1 cellular context compared by ENCODE assay signal in the genomic region with DNA sequence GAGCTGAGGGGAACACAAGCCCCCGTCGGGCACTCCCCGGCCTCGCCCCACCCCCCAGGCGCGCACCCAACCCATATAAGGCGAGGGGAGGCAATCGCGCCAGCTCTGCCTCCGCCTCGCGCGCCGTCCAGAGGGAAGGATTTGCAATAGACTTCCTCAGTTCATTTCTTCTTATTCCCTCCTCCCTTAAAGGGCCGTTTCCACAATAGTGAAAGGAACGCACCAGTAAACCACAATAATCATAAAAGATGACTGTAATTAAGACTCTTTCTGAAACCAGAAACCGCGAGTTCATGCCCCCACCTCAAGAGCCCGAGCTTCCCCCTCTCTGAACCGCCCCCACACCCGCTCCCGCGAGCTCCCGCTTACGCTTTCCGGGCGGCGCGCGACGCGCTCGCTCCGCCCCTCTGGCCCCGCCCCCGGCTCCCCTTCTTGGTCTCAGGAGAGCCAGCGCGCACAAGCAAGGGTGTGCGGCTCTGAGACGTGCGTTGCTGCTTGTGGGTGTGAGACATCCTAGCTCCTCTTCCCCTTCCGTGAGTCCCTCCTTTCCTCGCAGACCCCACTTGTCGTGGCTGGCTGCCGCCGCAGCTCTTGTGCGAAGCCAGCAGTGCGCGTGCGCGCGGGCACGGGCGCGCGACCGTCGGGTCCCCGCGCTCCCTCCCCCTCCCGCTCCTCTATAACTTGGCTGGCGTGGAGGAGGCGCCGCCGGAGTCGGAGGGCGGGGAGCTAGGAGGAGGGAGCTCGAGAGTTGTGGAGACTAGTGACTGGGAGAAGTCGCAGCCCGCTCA.
TF ChIP-seq lines count a peak whose summit lies in the region.

A gene with protein sequence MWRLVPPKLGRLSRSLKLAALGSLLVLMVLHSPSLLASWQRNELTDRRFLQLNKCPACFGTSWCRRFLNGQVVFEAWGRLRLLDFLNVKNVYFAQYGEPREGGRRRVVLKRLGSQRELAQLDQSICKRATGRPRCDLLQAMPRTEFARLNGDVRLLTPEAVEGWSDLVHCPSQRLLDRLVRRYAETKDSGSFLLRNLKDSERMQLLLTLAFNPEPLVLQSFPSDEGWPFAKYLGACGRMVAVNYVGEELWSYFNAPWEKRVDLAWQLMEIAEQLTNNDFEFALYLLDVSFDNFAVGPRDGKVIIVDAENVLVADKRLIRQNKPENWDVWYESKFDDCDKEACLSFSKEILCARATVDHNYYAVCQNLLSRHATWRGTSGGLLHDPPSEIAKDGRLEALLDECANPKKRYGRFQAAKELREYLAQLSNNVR (plus strand): TSS at position 457 of the 788 bp plus-strand sequence. CDS start 510 bp downstream, outside the sequence.

TF ChIP-seq in K562, 482 proteins besides CTCF, POLR2A, EP300 and RAD21 (continued from another document and continues in another):
- TF ChIP-seq, protein P1, sequence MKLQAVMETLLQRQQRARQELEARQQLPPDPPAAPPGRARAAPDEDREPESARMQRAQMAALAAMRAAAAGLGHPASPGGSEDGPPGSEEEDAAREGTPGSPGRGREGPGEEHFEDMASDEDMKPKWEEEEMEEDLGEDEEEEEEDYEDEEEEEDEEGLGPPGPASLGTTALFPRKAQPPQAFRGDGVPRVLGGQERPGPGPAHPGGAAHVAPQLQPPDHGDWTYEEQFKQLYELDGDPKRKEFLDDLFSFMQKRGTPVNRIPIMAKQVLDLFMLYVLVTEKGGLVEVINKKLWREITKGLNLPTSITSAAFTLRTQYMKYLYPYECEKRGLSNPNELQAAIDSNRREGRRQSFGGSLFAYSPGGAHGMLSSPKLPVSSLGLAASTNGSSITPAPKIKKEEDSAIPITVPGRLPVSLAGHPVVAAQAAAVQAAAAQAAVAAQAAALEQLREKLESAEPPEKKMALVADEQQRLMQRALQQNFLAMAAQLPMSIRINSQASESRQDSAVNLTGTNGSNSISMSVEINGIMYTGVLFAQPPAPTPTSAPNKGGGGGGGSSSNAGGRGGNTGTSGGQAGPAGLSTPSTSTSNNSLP (IDR thresholded peaks at IDR 0.05; ENCODE audit: borderline replicate concordance, low read depth, low read length): no peak
- TF ChIP-seq, protein P2, sequence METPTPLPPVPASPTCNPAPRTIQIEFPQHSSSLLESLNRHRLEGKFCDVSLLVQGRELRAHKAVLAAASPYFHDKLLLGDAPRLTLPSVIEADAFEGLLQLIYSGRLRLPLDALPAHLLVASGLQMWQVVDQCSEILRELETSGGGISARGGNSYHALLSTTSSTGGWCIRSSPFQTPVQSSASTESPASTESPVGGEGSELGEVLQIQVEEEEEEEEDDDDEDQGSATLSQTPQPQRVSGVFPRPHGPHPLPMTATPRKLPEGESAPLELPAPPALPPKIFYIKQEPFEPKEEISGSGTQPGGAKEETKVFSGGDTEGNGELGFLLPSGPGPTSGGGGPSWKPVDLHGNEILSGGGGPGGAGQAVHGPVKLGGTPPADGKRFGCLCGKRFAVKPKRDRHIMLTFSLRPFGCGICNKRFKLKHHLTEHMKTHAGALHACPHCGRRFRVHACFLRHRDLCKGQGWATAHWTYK (CRISPR knock-in tag; IDR thresholded peaks at IDR 0.05): peak; percentile 75
- TF ChIP-seq OTX1 (CRISPR knock-in tag; IDR thresholded peaks at IDR 0.05) (0 out of 2 replicates have a peak, but pooled peaks have one; percentile 51), EZH2 (IDR thresholded peaks at IDR 0.05; ENCODE audit: borderline replicate concordance, low read depth, low read length) (no peak), PRPF4 (IDR thresholded peaks at IDR 0.05; ENCODE audit: insufficient read depth, low read depth, low read length, poor library complexity, severe bottlenecking) (no peak), ZNF583 (CRISPR knock-in tag; IDR thresholded peaks at IDR 0.05) (no peak), SIRT6 (IDR thresholded peaks at IDR 0.05; ENCODE audit: low read depth, low read length) (no peak), RUNX1 (IDR thresholded peaks at IDR 0.05; ENCODE audit: low read depth) (no peak), ZNF561 (CRISPR knock-in tag; conservative IDR thresholded peaks at IDR 0.05) (no peak), CBX8 (IDR thresholded peaks at IDR 0.05; ENCODE audit: borderline replicate concordance, extremely low read depth, low read depth, low read length, poor library complexity, severe bottlenecking) (no peak), SMAD4 (CRISPR knock-in tag; conservative IDR thresholded peaks at IDR 0.05) (peak; percentile 54), ZNF274 (IDR thresholded peaks at IDR 0.05; ENCODE audit: borderline replicate concordance, low read depth, low read length) (no peak), TGIF2 (CRISPR knock-in tag; IDR thresholded peaks at IDR 0.05) (no peak), STAT5B (CRISPR knock-in tag; IDR thresholded peaks at IDR 0.05) (no peak), ZNF436 (CRISPR knock-in tag; IDR thresholded peaks at IDR 0.05) (peak; percentile 52; the same call in 1 of the 2 replicates), TOE1 (IDR thresholded peaks at IDR 0.05; ENCODE audit: borderline replicate concordance) (peak; percentile 62; the same call in 1 of the 2 replicates), TOE1 (CRISPR knock-in tag; IDR thresholded peaks at IDR 0.05; ENCODE audit: borderline replicate concordance, low read depth) (no peak), HEY1 (CRISPR knock-in tag; IDR thresholded peaks at IDR 0.05; ENCODE audit: borderline replicate concordance) (no peak; the same call in 1 of the 2 replicates), ZBTB7A (IDR thresholded peaks at IDR 0.05; ENCODE audit: borderline replicate concordance, control insufficient read depth, low read depth, low read length) (peak; percentile 75; the same call in 1 of the 2 replicates), HNRNPH1 (optimal IDR thresholded peaks at IDR 0.05; ENCODE audit: low read depth, low read length) (no peak), ZNF57 (CRISPR knock-in tag; IDR thresholded peaks at IDR 0.05) (no peak), TAF7 (tag; IDR thresholded peaks at IDR 0.05) (peak; percentile 28; the same call in 1 of the 2 replicates), ZNF830 (CRISPR knock-in tag; IDR thresholded peaks at IDR 0.05) (no peak), NFRKB (IDR thresholded peaks at IDR 0.05; ENCODE audit: low read depth) (no peak), U2AF2 (optimal IDR thresholded peaks at IDR 0.05; ENCODE audit: low read depth, low read length) (no peak), YY1 (IDR thresholded peaks at IDR 0.05; ENCODE audit: borderline replicate concordance in 1 of 3, control insufficient read depth in 1 of 3, extremely low read depth in 1 of 3, insufficient read depth in 3 of 3, insufficient read length in 1 of 3, insufficient replicate concordance in 2 of 3, low read depth in 1 of 3, low read length in 2 of 3) (peak in 2 of 3 experiments; percentile 46 to 79), POLR3A (IDR thresholded peaks at IDR 0.05; ENCODE audit: borderline replicate concordance, extremely low read depth, insufficient read depth, insufficient read length) (no peak), ZNF324 (CRISPR knock-in tag; IDR thresholded peaks at IDR 0.05) (no peak)
- TF ChIP-seq, protein P3, sequence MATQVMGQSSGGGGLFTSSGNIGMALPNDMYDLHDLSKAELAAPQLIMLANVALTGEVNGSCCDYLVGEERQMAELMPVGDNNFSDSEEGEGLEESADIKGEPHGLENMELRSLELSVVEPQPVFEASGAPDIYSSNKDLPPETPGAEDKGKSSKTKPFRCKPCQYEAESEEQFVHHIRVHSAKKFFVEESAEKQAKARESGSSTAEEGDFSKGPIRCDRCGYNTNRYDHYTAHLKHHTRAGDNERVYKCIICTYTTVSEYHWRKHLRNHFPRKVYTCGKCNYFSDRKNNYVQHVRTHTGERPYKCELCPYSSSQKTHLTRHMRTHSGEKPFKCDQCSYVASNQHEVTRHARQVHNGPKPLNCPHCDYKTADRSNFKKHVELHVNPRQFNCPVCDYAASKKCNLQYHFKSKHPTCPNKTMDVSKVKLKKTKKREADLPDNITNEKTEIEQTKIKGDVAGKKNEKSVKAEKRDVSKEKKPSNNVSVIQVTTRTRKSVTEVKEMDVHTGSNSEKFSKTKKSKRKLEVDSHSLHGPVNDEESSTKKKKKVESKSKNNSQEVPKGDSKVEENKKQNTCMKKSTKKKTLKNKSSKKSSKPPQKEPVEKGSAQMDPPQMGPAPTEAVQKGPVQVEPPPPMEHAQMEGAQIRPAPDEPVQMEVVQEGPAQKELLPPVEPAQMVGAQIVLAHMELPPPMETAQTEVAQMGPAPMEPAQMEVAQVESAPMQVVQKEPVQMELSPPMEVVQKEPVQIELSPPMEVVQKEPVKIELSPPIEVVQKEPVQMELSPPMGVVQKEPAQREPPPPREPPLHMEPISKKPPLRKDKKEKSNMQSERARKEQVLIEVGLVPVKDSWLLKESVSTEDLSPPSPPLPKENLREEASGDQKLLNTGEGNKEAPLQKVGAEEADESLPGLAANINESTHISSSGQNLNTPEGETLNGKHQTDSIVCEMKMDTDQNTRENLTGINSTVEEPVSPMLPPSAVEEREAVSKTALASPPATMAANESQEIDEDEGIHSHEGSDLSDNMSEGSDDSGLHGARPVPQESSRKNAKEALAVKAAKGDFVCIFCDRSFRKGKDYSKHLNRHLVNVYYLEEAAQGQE (CRISPR knock-in tag; IDR thresholded peaks at IDR 0.05; ENCODE audit: low read depth): peak; percentile 60; the same call in 1 of the 2 replicates
- TF ChIP-seq, protein P4, sequence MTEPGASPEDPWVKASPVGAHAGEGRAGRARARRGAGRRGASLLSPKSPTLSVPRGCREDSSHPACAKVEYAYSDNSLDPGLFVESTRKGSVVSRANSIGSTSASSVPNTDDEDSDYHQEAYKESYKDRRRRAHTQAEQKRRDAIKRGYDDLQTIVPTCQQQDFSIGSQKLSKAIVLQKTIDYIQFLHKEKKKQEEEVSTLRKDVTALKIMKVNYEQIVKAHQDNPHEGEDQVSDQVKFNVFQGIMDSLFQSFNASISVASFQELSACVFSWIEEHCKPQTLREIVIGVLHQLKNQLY (CRISPR knock-in tag; conservative IDR thresholded peaks at IDR 0.05): 0 out of 4 replicates have a peak, but pooled peaks of 1 of the 2 experiments have one; percentile 72
- TF ChIP-seq, protein P5, sequence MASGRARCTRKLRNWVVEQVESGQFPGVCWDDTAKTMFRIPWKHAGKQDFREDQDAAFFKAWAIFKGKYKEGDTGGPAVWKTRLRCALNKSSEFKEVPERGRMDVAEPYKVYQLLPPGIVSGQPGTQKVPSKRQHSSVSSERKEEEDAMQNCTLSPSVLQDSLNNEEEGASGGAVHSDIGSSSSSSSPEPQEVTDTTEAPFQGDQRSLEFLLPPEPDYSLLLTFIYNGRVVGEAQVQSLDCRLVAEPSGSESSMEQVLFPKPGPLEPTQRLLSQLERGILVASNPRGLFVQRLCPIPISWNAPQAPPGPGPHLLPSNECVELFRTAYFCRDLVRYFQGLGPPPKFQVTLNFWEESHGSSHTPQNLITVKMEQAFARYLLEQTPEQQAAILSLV (tag; IDR thresholded peaks at IDR 0.05): no peak
- TF ChIP-seq, protein P6, sequence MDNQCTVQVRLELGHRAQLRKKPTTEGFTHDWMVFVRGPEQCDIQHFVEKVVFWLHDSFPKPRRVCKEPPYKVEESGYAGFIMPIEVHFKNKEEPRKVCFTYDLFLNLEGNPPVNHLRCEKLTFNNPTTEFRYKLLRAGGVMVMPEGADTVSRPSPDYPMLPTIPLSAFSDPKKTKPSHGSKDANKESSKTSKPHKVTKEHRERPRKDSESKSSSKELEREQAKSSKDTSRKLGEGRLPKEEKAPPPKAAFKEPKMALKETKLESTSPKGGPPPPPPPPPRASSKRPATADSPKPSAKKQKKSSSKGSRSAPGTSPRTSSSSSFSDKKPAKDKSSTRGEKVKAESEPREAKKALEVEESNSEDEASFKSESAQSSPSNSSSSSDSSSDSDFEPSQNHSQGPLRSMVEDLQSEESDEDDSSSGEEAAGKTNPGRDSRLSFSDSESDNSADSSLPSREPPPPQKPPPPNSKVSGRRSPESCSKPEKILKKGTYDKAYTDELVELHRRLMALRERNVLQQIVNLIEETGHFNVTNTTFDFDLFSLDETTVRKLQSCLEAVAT (IDR thresholded peaks at IDR 0.05): no peak
- TF ChIP-seq, protein P7, sequence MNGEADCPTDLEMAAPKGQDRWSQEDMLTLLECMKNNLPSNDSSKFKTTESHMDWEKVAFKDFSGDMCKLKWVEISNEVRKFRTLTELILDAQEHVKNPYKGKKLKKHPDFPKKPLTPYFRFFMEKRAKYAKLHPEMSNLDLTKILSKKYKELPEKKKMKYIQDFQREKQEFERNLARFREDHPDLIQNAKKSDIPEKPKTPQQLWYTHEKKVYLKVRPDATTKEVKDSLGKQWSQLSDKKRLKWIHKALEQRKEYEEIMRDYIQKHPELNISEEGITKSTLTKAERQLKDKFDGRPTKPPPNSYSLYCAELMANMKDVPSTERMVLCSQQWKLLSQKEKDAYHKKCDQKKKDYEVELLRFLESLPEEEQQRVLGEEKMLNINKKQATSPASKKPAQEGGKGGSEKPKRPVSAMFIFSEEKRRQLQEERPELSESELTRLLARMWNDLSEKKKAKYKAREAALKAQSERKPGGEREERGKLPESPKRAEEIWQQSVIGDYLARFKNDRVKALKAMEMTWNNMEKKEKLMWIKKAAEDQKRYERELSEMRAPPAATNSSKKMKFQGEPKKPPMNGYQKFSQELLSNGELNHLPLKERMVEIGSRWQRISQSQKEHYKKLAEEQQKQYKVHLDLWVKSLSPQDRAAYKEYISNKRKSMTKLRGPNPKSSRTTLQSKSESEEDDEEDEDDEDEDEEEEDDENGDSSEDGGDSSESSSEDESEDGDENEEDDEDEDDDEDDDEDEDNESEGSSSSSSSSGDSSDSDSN (IDR thresholded peaks at IDR 0.05; ENCODE audit: borderline replicate concordance in 1 of 2, low read depth in 2 of 2, low read length in 2 of 2): peak in 1 of 2 experiments; percentile 76; a peak in 1 of 4 replicates
- TF ChIP-seq, protein P8, sequence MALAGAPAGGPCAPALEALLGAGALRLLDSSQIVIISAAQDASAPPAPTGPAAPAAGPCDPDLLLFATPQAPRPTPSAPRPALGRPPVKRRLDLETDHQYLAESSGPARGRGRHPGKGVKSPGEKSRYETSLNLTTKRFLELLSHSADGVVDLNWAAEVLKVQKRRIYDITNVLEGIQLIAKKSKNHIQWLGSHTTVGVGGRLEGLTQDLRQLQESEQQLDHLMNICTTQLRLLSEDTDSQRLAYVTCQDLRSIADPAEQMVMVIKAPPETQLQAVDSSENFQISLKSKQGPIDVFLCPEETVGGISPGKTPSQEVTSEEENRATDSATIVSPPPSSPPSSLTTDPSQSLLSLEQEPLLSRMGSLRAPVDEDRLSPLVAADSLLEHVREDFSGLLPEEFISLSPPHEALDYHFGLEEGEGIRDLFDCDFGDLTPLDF (CRISPR knock-in tag; IDR thresholded peaks at IDR 0.05): no peak
- TF ChIP-seq, protein P9, sequence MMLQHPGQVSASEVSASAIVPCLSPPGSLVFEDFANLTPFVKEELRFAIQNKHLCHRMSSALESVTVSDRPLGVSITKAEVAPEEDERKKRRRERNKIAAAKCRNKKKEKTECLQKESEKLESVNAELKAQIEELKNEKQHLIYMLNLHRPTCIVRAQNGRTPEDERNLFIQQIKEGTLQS (IDR thresholded peaks at IDR 0.05): no peak
- TF ChIP-seq, protein P9 (CRISPR knock-in tag; conservative IDR thresholded peaks at IDR 0.05): no peak
- TF ChIP-seq, protein P10, sequence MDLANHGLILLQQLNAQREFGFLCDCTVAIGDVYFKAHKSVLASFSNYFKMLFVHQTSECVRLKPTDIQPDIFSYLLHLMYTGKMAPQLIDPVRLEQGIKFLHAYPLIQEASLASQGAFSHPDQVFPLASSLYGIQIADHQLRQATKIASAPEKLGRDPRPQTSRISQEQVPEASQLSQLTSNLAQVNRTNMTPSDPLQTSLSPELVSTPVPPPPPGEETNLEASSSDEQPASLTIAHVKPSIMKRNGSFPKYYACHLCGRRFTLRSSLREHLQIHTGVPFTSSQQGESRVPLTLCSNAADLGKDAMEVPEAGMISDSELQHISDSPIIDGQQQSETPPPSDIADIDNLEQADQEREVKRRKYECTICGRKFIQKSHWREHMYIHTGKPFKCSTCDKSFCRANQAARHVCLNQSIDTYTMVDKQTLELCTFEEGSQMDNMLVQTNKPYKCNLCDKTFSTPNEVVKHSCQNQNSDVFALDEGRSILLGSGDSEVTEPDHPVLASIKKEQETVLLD (IDR thresholded peaks at IDR 0.05): peak; percentile 62; the same call in 1 of the 2 replicates
